In the genomic region with DNA sequence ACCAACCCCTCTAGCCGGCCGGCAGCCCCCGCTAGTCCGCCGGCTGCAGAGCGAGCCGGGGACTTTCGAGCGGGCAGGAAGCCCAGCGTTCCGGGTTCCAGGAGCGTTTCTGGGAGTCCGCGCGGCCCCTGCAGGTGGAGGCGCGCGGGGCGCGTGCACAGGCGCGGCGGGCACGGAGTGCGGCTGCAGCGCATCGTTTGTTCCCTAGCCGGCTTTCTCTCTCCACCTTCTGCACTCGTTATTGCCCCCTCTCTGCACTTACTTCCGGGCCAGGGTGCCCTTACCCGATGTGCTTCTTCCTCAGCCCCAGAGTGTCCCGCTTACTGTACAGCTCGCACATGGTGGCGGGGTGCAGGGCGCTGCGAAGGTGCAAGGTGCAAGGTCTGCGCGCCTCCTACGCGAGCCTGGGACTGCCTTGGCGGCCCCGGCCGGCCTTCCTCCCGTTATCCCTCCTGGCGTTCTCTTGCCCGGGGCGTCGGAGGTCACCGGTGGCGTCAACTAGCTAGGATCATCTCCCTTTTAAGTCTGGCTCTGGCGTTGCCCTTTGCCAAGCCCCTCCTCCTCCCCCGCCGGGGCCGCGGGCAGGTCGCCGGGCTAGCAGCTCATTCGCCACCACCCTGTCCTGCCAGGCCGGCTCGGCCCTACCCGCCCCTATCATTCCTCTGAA, we compare ENCODE assay signal across 8 cellular contexts. TPM values are rescaled to one million over a fixed set of nuclear protein-coding genes. Genes with fewer than 3 reads are reported as not detected.
DNase-seq lines count a peak whose midpoint lies in the region; ATAC-seq and TF ChIP-seq lines count a peak whose summit lies in the region.

A gene (minus strand): TSS at position 495 of the 667 bp plus-strand sequence. CDS start 155 bp downstream, at position 340.

- H3K27ac ChIP-seq in upper lobe of right lung: no peak within 1 kb of the TSS

- DNase-seq in CD14-positive monocyte (ENCODE audit: low spot score) (no peak), HK-2 (ENCODE audit: unreplicated experiment) (peak; percentile 13), fibroblast of the aortic adventitia (ENCODE audit: low read depth) (no peak), upper lobe of right lung (peak; percentile 65), DMS79 treated with DMSO at 0.1 percent for 48 hours (lab: John Stamatoyannopoulos, UW) (no peak)
- peak; percentile 17 to 30 for DNase-seq in activated T-cell treated with anti-CD3 and anti-CD28 coated beads, Interleukin-2, amount 50 U/mL, for 72 hours
- no peak for DNase-seq in natural killer cell treated with Interleukin-12 subunit alpha and Interleukin-12 subunit beta and Interleukin-15 and Interleukin-18, amount 100 ng/mL, for 72 hours (ENCODE audit: low spot score)
- DNase-seq in effector CD8-positive, alpha-beta T cell (lab: John Stamatoyannopoulos, UW): no peak

- H3K4me3 Mint-ChIP-seq in CD14-positive monocyte: peak within 1 kb of the TSS; percentile 60 to 89
- H3K4me3 Mint-ChIP-seq in activated T-cell treated with anti-CD3 and anti-CD28 coated beads, Interleukin-2, amount 50 U/mL, for 72 hours: peak within 1 kb of the TSS; percentile 82 to 95
- peak within 1 kb of the TSS; percentile 81 for H3K4me3 Mint-ChIP-seq in natural killer cell treated with Interleukin-12 subunit alpha and Interleukin-12 subunit beta and Interleukin-15 and Interleukin-18, amount 100 ng/mL, for 72 hours

- peaks cover 13% of the 10 kb centered on the region for H3K4me1 Mint-ChIP-seq in CD14-positive monocyte
- peaks cover 15% of the 10 kb centered on the region for H3K4me1 Mint-ChIP-seq in activated T-cell treated with anti-CD3 and anti-CD28 coated beads, Interleukin-2, amount 50 U/mL, for 72 hours (ENCODE audit: low read depth)
- H3K4me1 Mint-ChIP-seq in natural killer cell treated with Interleukin-12 subunit alpha and Interleukin-12 subunit beta and Interleukin-15 and Interleukin-18, amount 100 ng/mL, for 72 hours (ENCODE audit: low read depth in 2 of 2): peaks cover 8 to 12% of the 10 kb centered on the region in 2 donors

- H3K4me3 ChIP-seq in fibroblast of the aortic adventitia (ENCODE audit: low read depth, low read length) (peak within 1 kb of the TSS; percentile 62), upper lobe of right lung (peak within 1 kb of the TSS; percentile 45)

- peaks cover 0 to 21% (median 16%) of the 10 kb centered on the region in 7 donors for H3K9me3 Mint-ChIP-seq in CD14-positive monocyte
- H3K9me3 Mint-ChIP-seq in activated T-cell treated with anti-CD3 and anti-CD28 coated beads, Interleukin-2, amount 50 U/mL, for 72 hours: no peaks in the 10 kb centered on the region
- no peaks in the 10 kb centered on the region for H3K9me3 Mint-ChIP-seq in natural killer cell treated with Interleukin-12 subunit alpha and Interleukin-12 subunit beta and Interleukin-15 and Interleukin-18, amount 100 ng/mL, for 72 hours

- H3K27me3 Mint-ChIP-seq in CD14-positive monocyte (ENCODE audit: low read depth in 3 of 3): peaks cover 37 to 56% (median 54%) of the 10 kb centered on the region in 3 donors
- peaks cover 43% of the 10 kb centered on the region for H3K27me3 Mint-ChIP-seq in activated T-cell treated with anti-CD3 and anti-CD28 coated beads, Interleukin-2, amount 50 U/mL, for 72 hours (ENCODE audit: low read depth)
- peaks cover 19 to 42% of the 10 kb centered on the region in 2 donors for H3K27me3 Mint-ChIP-seq in natural killer cell treated with Interleukin-12 subunit alpha and Interleukin-12 subunit beta and Interleukin-15 and Interleukin-18, amount 100 ng/mL, for 72 hours

- no peak for TF ChIP-seq CTCF in CD14-positive monocyte (IDR thresholded peaks at IDR 0.05)
- TF ChIP-seq CTCF in fibroblast of the aortic adventitia (IDR thresholded peaks at IDR 0.05; ENCODE audit: insufficient read depth, low read length): no peak
- TF ChIP-seq CTCF in upper lobe of right lung (IDR thresholded peaks at IDR 0.05): no peak

- H3K36me3 ChIP-seq in upper lobe of right lung: no peaks in the 10 kb centered on the region

- H3K27ac Mint-ChIP-seq in CD14-positive monocyte: no peak within 1 kb of the TSS
- H3K27ac Mint-ChIP-seq in activated T-cell treated with anti-CD3 and anti-CD28 coated beads, Interleukin-2, amount 50 U/mL, for 72 hours: no peak within 1 kb of the TSS
- no peak within 1 kb of the TSS for H3K27ac Mint-ChIP-seq in natural killer cell treated with Interleukin-12 subunit alpha and Interleukin-12 subunit beta and Interleukin-15 and Interleukin-18, amount 100 ng/mL, for 72 hours

- H3K36me3 Mint-ChIP-seq in CD14-positive monocyte: peaks cover 0 to 6% of the 10 kb centered on the region in 2 donors
- peaks cover 2% of the 10 kb centered on the region in 2 donors for H3K36me3 Mint-ChIP-seq in activated T-cell treated with anti-CD3 and anti-CD28 coated beads, Interleukin-2, amount 50 U/mL, for 72 hours (ENCODE audit: insufficient read depth in 2 of 2)
- peaks cover 4% of the 10 kb centered on the region for H3K36me3 Mint-ChIP-seq in natural killer cell treated with Interleukin-12 subunit alpha and Interleukin-12 subunit beta and Interleukin-15 and Interleukin-18, amount 100 ng/mL, for 72 hours

- peaks cover 4% of the 10 kb centered on the region for H3K4me1 ChIP-seq in upper lobe of right lung

- ATAC-seq in activated T-cell treated with anti-CD3 and anti-CD28 coated beads, Interleukin-2, amount 50 U/mL, for 72 hours (replicated peaks in 1 of 2): peak; percentile 83 to 86
- ATAC-seq in natural killer cell treated with Interleukin-12 subunit alpha and Interleukin-12 subunit beta and Interleukin-15 and Interleukin-18, amount 100 ng/mL, for 72 hours: peak; percentile 68 to 70
- peak; percentile 61 for ATAC-seq in upper lobe of right lung

- intact Hi-C loops in CD14-positive monocyte (cut with micrococcal nuclease): no loop called here
- intact Hi-C loops in upper lobe of right lung (cut with DNase I): no loop called here

- peaks cover 36% of the 10 kb centered on the region for H3K27me3 ChIP-seq in upper lobe of right lung

- no peaks in the 10 kb centered on the region for H3K9me3 ChIP-seq in upper lobe of right lung

RNA-seq across cellular contexts. Expression of the gene that starts here (rescaled TPM):
- polyA plus RNA-seq in CD14-positive monocyte: not detected
- not detected for total RNA-seq in activated T-cell treated with anti-CD3 and anti-CD28 coated beads, Interleukin-2, amount 50 U/mL, for 72 hours
- total RNA-seq in fibroblast of the aortic adventitia (ENCODE audit: low replicate concordance) (not detected in 2 replicates), upper lobe of right lung (not detected)
- not detected for total RNA-seq in natural killer cell treated with Interleukin-12 subunit alpha and Interleukin-12 subunit beta and Interleukin-15 and Interleukin-18, amount 100 ng/mL, for 72 hours

Comparison
In these comparisons a context has a peak if more than half of its experiments do, and no peak if none do; other contexts are left out.
1. Peak in DNase-seq and ATAC-seq in activated T-cell treated with anti-CD3 and anti-CD28 coated beads, Interleukin-2, amount 50 U/mL, for 72 hours; RNA of the gene not detected or under 1 TPM.
2. Peak in ATAC-seq in natural killer cell treated with Interleukin-12 subunit alpha and Interleukin-12 subunit beta and Interleukin-15 and Interleukin-18, amount 100 ng/mL, for 72 hours; RNA of the gene not detected or under 1 TPM.
3. Peak in DNase-seq, ATAC-seq and H3K4me3 ChIP-seq in upper lobe of right lung; RNA of the gene not detected or under 1 TPM.